In genomic region chr17:46027326-46028325, GRCh38 we compare ENCODE assay signal across 10 cellular contexts.
DNase-seq lines count a peak whose midpoint lies in the region; ATAC-seq and TF ChIP-seq lines count a peak whose summit lies in the region.
"Had no signal": no experiment of that assay in that cellular context is flagged by ENCODE, and none has a peak within 500 bp of the region (broad histone marks: within the 10 kb centered on the region; RNA-seq: fewer than 3 reads in every experiment).

No MANE protein-coding gene starts in this region.

- no peak for ATAC-seq in central memory CD8-positive, alpha-beta T cell (replicated peaks; ENCODE audit: extremely low read depth, poor library complexity, severe bottlenecking)
- no peak for ATAC-seq in GM21515 (IDR thresholded peaks at IDR 0.05; ENCODE audit: unreplicated experiment)
- no peak for ATAC-seq in GM21360 (IDR thresholded peaks at IDR 0.05; ENCODE audit: unreplicated experiment)

- no peaks in the 10 kb centered on the region for H3K27me3 Mint-ChIP-seq in T-helper 1 cell treated with Interleukin-12 subunit alpha and Interleukin-12 subunit beta and Interleukin-4 antibody, amounts not matched to agents 30 μg/mL and 1 μg/mL, for 36 hours (ENCODE audit: low read depth)
- no peaks in the 10 kb centered on the region for H3K27me3 Mint-ChIP-seq in central memory CD8-positive, alpha-beta T cell

- peaks cover 37% of the 10 kb centered on the region for H3K36me3 Mint-ChIP-seq in T-helper 1 cell treated with Interleukin-12 subunit alpha and Interleukin-12 subunit beta and Interleukin-4 antibody, amounts not matched to agents 30 μg/mL and 1 μg/mL, for 36 hours (ENCODE audit: low read depth)
- H3K36me3 Mint-ChIP-seq in central memory CD8-positive, alpha-beta T cell (ENCODE audit: insufficient read depth), result peaks cover 41% of the 10 kb centered on the region

- H3K4me1 Mint-ChIP-seq in T-helper 1 cell treated with Interleukin-12 subunit alpha and Interleukin-12 subunit beta and Interleukin-4 antibody, amounts not matched to agents 30 μg/mL and 1 μg/mL, for 36 hours (ENCODE audit: low read depth), result peaks cover 10% of the 10 kb centered on the region
- H3K4me1 Mint-ChIP-seq in central memory CD8-positive, alpha-beta T cell, result peaks cover 45% of the 10 kb centered on the region

- no peak overlapping the region for H3K4me3 Mint-ChIP-seq in T-helper 1 cell treated with Interleukin-12 subunit alpha and Interleukin-12 subunit beta and Interleukin-4 antibody, amounts not matched to agents 30 μg/mL and 1 μg/mL, for 36 hours
- no peak overlapping the region for H3K4me3 Mint-ChIP-seq in central memory CD8-positive, alpha-beta T cell

- H3K27me3 ChIP-seq in neutrophil, result no peaks in the 10 kb centered on the region

- TF ChIP-seq CTCF in neutrophil (IDR thresholded peaks at IDR 0.05), result no peak

- peak overlapping the region; percentile 45 for H3K27ac Mint-ChIP-seq in T-helper 1 cell treated with Interleukin-12 subunit alpha and Interleukin-12 subunit beta and Interleukin-4 antibody, amounts not matched to agents 30 μg/mL and 1 μg/mL, for 36 hours
- H3K27ac Mint-ChIP-seq in central memory CD8-positive, alpha-beta T cell (ENCODE audit: low read depth), result peak overlapping the region; percentile 67

- H3K9me3 ChIP-seq in neutrophil, result no peaks in the 10 kb centered on the region

- no peak overlapping the region for H3K4me3 ChIP-seq in neutrophil (ENCODE audit: low read depth in 1 of 2, low read length in 1 of 2)
- H3K4me3 ChIP-seq: lung had no signal

- no peaks in the 10 kb centered on the region for H3K9me3 Mint-ChIP-seq in T-helper 1 cell treated with Interleukin-12 subunit alpha and Interleukin-12 subunit beta and Interleukin-4 antibody, amounts not matched to agents 30 μg/mL and 1 μg/mL, for 36 hours
- no peaks in the 10 kb centered on the region for H3K9me3 Mint-ChIP-seq in central memory CD8-positive, alpha-beta T cell

- peaks cover 43% of the 10 kb centered on the region for H3K36me3 ChIP-seq in neutrophil

- DNase-seq in T-helper 1 cell (no peak), NCI-H1105 (lab: John Stamatoyannopoulos, UW) (peak; percentile 26), NCI-H82 treated with DMSO at 0.1 percent for 48 hours (lab: John Stamatoyannopoulos, UW; ENCODE audit: unreplicated experiment) (no peak)
- DNase-seq in central memory CD8-positive, alpha-beta T cell (ENCODE audit: low spot score in 2 of 2), result no peak
- DNase-seq: activated CD4-positive, alpha-beta T cell treated with anti-CD3 and anti-CD28 coated beads for 1 hour had no signal

- H3K27ac ChIP-seq in neutrophil, result peak overlapping the region; percentile 73

- peaks cover 22 to 26% of the 10 kb centered on the region in 2 experiments for H3K4me1 ChIP-seq in neutrophil (ENCODE audit: control insufficient read depth in 1 of 2, insufficient read depth in 1 of 2, low read depth in 1 of 2, low read length in 1 of 2)
